22 cellular contexts compared by ENCODE assay signal in genomic region chr20:64163776-64164122, GRCh38. TPM values are rescaled to one million over a fixed set of nuclear protein-coding genes. Genes with fewer than 3 reads are reported as not detected.
"Had no signal": no experiment of that assay in that cellular context is flagged by ENCODE, and none has a peak within 500 bp of the region (broad histone marks: within the 10 kb centered on the region; RNA-seq: fewer than 3 reads in every experiment).

No MANE protein-coding gene starts in this region.

- H3K9ac ChIP-seq: KMS-11 had no signal

- DNase-seq: activated CD4-positive, alpha-beta memory T cell treated with anti-CD3 and anti-CD28 coated beads, Interleukin-2, amount 10 ng/mL, durations not matched to agents 7 days and 5 days; activated CD4-positive, alpha-beta T cell treated with anti-CD3 and anti-CD28 coated beads for 36 hours; activated CD4-positive, alpha-beta T cell treated with anti-CD3 and anti-CD28 coated beads, Interleukin-2, amount 50 U/mL, for 1 hour; activated gamma-delta T cell; activated naive CD4-positive, alpha-beta T cell treated with anti-CD3 and anti-CD28 coated beads for 36 hours; activated naive CD8-positive, alpha-beta T cell treated with anti-CD3 and anti-CD28 coated beads for 36 hours; activated T-cell treated with anti-CD3 and anti-CD28 coated beads for 4 hours; activated T-cell treated with anti-CD3 and anti-CD28 coated beads, Interleukin-2, amount 50 U/mL, for 48 hours; MM.1S; NCI-H226; SJCRH30; T-helper 17 cell; T-helper 9 cell had no signal

- ATAC-seq: activated CD4-positive, alpha-beta T cell treated with anti-CD3 and anti-CD28 coated beads for 36 hours; activated T-helper 17 cell treated with anti-CD3 and anti-CD28 coated beads, Interleukin-2, amount 50 U/mL, for 72 hours; T-helper 17 cell had no signal

- H3K4me3 ChIP-seq: SJCRH30 had no signal

- H3K4me1 ChIP-seq: SJCRH30 had no signal

- H3K36me3 ChIP-seq: SJCRH30 had no signal

- H3K9me3 ChIP-seq: SJCRH30 had no signal

- H3K4me2 ChIP-seq: KMS-11 had no signal

- H3K27ac ChIP-seq: KMS-11, SJCRH30 had no signal

RNA-seq across cellular contexts. Expression of gene MYT1, which starts 0.5 kb away (rescaled TPM):
- total RNA-seq: activated CD4-positive, alpha-beta memory T cell treated with anti-CD3 and anti-CD28 coated beads, Interleukin-2, amount 10 ng/mL, durations not matched to agents 7 days and 5 days; activated CD8-positive, alpha-beta memory T cell treated with anti-CD3 and anti-CD28 coated beads for 36 hours; cardiac septum; NCI-H460; RPMI7951; SJCRH30; T-helper 17 cell had no signal

RNA-seq across cellular contexts. Expression of gene NPBWR2, which starts 56.4 kb away (rescaled TPM):
- total RNA-seq: activated CD4-positive, alpha-beta memory T cell treated with anti-CD3 and anti-CD28 coated beads, Interleukin-2, amount 10 ng/mL, durations not matched to agents 7 days and 5 days; activated CD4-positive, alpha-beta T cell treated with anti-CD3 and anti-CD28 coated beads for 36 hours; activated CD8-positive, alpha-beta memory T cell treated with anti-CD3 and anti-CD28 coated beads for 36 hours; activated naive CD4-positive, alpha-beta T cell treated with anti-CD3 and anti-CD28 coated beads for 36 hours; activated naive CD8-positive, alpha-beta T cell treated with anti-CD3 and anti-CD28 coated beads for 36 hours; activated T-helper 17 cell treated with anti-CD3 and anti-CD28 coated beads, Interleukin-2, amount 50 U/mL, for 72 hours; cardiac septum; cerebellum; NCI-H460; OCI-LY7; RPMI7951; SJCRH30; T-helper 17 cell had no signal
- polyA plus RNA-seq: adipose tissue had no signal
